In genomic region chr10:44513592-44513991, GRCh38 we compare ENCODE assay signal across 1 cellular context.
TF ChIP-seq lines count a peak whose summit lies in the region.

No MANE protein-coding gene starts in this region.

TF ChIP-seq in HEK293, 187 proteins besides CTCF, POLR2A, EP300 and RAD21 (continued from another document):
- TF ChIP-seq ZSCAN5A (tag by site-specific recombination; IDR thresholded peaks at IDR 0.05), result no peak
- TF ChIP-seq ZNF518A (tag by site-specific recombination; conservative IDR thresholded peaks at IDR 0.05; ENCODE audit: low read depth), result no peak
- TF ChIP-seq TCF7L2 (IDR thresholded peaks at IDR 0.05; ENCODE audit: borderline replicate concordance, low read depth, low read length), result no peak
- TF ChIP-seq ZNF221 (tag by site-specific recombination; IDR thresholded peaks at IDR 0.05; ENCODE audit: borderline replicate concordance), result no peak
- no peak for TF ChIP-seq GLIS2 (tag by site-specific recombination; IDR thresholded peaks at IDR 0.05)
- no peak for TF ChIP-seq ZNF324 (tag by site-specific recombination; IDR thresholded peaks at IDR 0.05)
